ENCODE assay signal across 1 cellular context in genomic region chr9:14275331-14275730, GRCh38.
TF ChIP-seq lines count a peak whose summit lies in the region.

No MANE protein-coding gene starts in this region.

TF ChIP-seq in GM23338, 12 proteins besides CTCF, POLR2A, EP300 and RAD21 (continued from another document):
- TF ChIP-seq, protein P1, sequence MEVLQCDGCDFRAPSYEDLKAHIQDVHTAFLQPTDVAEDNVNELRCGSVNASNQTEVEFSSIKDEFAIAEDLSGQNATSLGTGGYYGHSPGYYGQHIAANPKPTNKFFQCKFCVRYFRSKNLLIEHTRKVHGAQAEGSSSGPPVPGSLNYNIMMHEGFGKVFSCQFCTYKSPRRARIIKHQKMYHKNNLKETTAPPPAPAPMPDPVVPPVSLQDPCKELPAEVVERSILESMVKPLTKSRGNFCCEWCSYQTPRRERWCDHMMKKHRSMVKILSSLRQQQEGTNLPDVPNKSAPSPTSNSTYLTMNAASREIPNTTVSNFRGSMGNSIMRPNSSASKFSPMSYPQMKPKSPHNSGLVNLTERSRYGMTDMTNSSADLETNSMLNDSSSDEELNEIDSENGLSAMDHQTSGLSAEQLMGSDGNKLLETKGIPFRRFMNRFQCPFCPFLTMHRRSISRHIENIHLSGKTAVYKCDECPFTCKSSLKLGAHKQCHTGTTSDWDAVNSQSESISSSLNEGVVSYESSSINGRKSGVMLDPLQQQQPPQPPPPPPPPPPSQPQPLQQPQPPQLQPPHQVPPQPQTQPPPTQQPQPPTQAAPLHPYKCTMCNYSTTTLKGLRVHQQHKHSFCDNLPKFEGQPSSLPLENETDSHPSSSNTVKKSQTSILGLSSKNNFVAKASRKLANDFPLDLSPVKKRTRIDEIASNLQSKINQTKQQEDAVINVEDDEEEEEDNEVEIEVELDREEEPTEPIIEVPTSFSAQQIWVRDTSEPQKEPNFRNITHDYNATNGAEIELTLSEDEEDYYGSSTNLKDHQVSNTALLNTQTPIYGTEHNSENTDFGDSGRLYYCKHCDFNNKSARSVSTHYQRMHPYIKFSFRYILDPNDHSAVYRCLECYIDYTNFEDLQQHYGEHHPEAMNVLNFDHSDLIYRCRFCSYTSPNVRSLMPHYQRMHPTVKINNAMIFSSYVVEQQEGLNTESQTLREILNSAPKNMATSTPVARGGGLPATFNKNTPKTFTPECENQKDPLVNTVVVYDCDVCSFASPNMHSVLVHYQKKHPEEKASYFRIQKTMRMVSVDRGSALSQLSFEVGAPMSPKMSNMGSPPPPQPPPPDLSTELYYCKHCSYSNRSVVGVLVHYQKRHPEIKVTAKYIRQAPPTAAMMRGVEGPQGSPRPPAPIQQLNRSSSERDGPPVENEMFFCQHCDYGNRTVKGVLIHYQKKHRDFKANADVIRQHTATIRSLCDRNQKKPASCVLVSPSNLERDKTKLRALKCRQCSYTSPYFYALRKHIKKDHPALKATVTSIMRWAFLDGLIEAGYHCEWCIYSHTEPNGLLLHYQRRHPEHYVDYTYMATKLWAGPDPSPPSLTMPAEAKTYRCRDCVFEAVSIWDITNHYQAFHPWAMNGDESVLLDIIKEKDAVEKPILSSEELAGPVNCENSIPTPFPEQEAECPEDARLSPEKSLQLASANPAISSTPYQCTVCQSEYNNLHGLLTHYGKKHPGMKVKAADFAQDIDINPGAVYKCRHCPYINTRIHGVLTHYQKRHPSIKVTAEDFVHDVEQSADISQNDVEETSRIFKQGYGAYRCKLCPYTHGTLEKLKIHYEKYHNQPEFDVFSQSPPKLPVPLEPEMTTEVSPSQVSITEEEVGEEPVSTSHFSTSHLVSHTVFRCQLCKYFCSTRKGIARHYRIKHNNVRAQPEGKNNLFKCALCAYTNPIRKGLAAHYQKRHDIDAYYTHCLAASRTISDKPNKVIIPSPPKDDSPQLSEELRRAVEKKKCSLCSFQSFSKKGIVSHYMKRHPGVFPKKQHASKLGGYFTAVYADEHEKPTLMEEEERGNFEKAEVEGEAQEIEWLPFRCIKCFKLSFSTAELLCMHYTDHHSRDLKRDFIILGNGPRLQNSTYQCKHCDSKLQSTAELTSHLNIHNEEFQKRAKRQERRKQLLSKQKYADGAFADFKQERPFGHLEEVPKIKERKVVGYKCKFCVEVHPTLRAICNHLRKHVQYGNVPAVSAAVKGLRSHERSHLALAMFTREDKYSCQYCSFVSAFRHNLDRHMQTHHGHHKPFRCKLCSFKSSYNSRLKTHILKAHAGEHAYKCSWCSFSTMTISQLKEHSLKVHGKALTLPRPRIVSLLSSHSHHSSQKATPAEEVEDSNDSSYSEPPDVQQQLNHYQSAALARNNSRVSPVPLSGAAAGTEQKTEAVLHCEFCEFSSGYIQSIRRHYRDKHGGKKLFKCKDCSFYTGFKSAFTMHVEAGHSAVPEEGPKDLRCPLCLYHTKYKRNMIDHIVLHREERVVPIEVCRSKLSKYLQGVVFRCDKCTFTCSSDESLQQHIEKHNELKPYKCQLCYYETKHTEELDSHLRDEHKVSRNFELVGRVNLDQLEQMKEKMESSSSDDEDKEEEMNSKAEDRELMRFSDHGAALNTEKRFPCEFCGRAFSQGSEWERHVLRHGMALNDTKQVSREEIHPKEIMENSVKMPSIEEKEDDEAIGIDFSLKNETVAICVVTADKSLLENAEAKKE (CRISPR knock-in tag; IDR thresholded peaks at IDR 0.05): no peak
- TF ChIP-seq ZNF331 (CRISPR knock-in tag; IDR thresholded peaks at IDR 0.05; ENCODE audit: low read depth) (no peak), EZH2 (IDR thresholded peaks at IDR 0.05; ENCODE audit: low read depth, unreplicated experiment) (no peak), STAT1 (IDR thresholded peaks at IDR 0.05; ENCODE audit: unreplicated experiment) (no peak)
